8 cellular contexts compared by ENCODE assay signal in the genomic region with DNA sequence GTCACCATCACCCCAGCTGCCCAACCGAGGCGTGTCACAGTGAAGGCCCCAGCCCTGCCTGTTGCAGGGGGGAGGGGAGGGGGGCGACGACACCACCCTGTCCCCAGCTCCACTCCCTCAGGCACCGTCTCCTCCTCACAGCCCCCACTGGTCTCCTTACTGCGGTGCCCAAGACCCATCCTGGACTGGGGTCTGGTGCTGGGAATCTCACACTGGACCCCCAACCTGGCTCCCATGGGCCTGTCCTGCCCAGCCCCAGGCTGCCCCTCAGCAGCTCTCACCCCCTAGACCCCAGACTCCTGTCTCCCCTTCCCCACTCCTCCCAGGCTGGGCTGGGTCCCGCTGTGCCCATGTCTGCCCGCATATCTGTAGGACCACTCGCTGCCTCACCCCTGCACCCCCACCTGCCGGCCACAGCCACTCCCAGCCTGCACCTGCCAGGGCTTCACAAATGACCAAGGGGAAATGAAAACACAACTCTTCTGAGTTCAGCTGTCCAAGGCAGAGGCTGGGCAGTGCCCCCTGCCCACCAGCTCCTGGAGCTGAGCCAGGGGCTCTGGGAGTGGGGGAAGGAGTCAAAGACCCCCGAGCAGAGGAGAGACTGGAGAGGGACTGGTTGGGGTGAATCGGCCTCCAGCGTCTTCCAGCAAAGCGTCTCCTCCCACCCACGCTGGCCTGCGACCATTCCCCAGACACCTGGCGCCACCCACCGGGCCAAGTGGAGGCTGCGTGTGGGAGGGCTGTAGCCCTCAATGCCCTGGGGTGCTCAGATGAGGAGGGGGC. TPM values are rescaled to one million over a fixed set of nuclear protein-coding genes. Genes with fewer than 3 reads are reported as not detected.
DNase-seq lines count a peak whose midpoint lies in the region; ATAC-seq and TF ChIP-seq lines count a peak whose summit lies in the region.

No MANE protein-coding gene starts in this region.

- H3K9me3 ChIP-seq in smooth muscle cell (replicated peaks; ENCODE audit: low read depth): no peaks in the 10 kb centered on the region

- peak; percentile 85 for DNase-seq in GM13976 (ENCODE audit: low spot score)
- DNase-seq in OCI-M1 (lab: John Stamatoyannopoulos, UW): peak; percentile 48
- DNase-seq in activated effector memory CD4-positive, alpha-beta T cell treated with anti-CD3 and anti-CD28 coated beads, Interleukin-2, amount 50 U/mL, for 16 hours: peak; percentile 81
- peak; percentile 71 for DNase-seq in Right ventricle myocardium superior
- no peak for DNase-seq in smooth muscle cell (lab: John Stamatoyannopoulos, UW; ENCODE audit: unreplicated experiment)
- DNase-seq in LoVo (ENCODE audit: low spot score): no peak

- no peaks in the 10 kb centered on the region for H4K20me1 ChIP-seq in smooth muscle cell (ENCODE audit: low read depth)

- H3K4me2 ChIP-seq in smooth muscle cell: no peak overlapping the region

- in situ Hi-C loops in GM13976 (cut with MboI; ENCODE audit: low sequenced_read_pairs, unreplicated experiment): loop anchor here (5.0 kb wide), 1 partner anchor 138 kb away; no protein-coding TSS in a partner anchor

- ATAC-seq in Right ventricle myocardium superior (ENCODE audit: poor library complexity): peak; percentile 72
- no peak for ATAC-seq in GM21528 (IDR thresholded peaks at IDR 0.05; ENCODE audit: low FRiP score, unreplicated experiment)

- no peak overlapping the region for H2AFZ ChIP-seq in smooth muscle cell (ENCODE audit: low read depth)

- H3F3A ChIP-seq in smooth muscle cell (ENCODE audit: low read depth): no peaks in the 10 kb centered on the region

- H3K4me3 ChIP-seq in smooth muscle cell: no peak overlapping the region

- no peaks in the 10 kb centered on the region for H3K27me3 ChIP-seq in smooth muscle cell (ENCODE audit: low read depth)

- no peaks in the 10 kb centered on the region for H3K79me2 ChIP-seq in smooth muscle cell (ENCODE audit: low read depth)

- peak; percentile 52 for TF ChIP-seq CTCF in 22Rv1 (IDR thresholded peaks at IDR 0.05)
- TF ChIP-seq CTCF in GM13976 (IDR thresholded peaks at IDR 0.05; ENCODE audit: borderline replicate concordance, control extremely low read depth, extremely low read depth, insufficient read depth, missing control alignments): peak; percentile 78
- peak; percentile 37 for TF ChIP-seq CTCF in smooth muscle cell (IDR thresholded peaks at IDR 0.05; ENCODE audit: borderline replicate concordance, insufficient read depth, poor library complexity, severe bottlenecking)

- H3K4me1 ChIP-seq in smooth muscle cell (ENCODE audit: low read depth): no peaks in the 10 kb centered on the region

- no peaks in the 10 kb centered on the region for H3K36me3 ChIP-seq in smooth muscle cell (ENCODE audit: low read depth)

- 50% methylated on average over 19 of the region's 19 CpGs for WGBS in smooth muscle cell (ENCODE audit: low lambda C conversion rate)

- H3K27ac ChIP-seq in 22Rv1 (no peak overlapping the region), smooth muscle cell (ENCODE audit: low read depth) (no peak overlapping the region)

- intact Hi-C loops in Right ventricle myocardium superior (cut with DNase I): loop anchor here (2.0 kb wide), 1 partner anchor 141 kb away; no protein-coding TSS in a partner anchor

- no peak overlapping the region for H3K9ac ChIP-seq in smooth muscle cell (ENCODE audit: low read depth)

RNA-seq across cellular contexts. Expression of gene EGFL7, which starts 32.6 kb away (rescaled TPM):
- total RNA-seq in Right ventricle myocardium superior (61.5 TPM), smooth muscle cell (60.3 and 61.8 TPM in 2 replicates)
- polyA plus RNA-seq in smooth muscle cell: 196 and 239 TPM in 2 replicates

RNA-seq across cellular contexts. Expression of gene AGPAT2, which starts 57.2 kb away (rescaled TPM):
- total RNA-seq in Right ventricle myocardium superior (48.6 TPM), smooth muscle cell (42.9 and 48.6 TPM in 2 replicates)
- 105 and 122 TPM in 2 replicates for polyA plus RNA-seq in smooth muscle cell

Comparison
In these comparisons a context has a peak if more than half of its experiments do, and no peak if none do; other contexts are left out.
1. DNase-seq: peak in GM13976 (single experiment), OCI-M1 (single experiment), activated effector memory CD4-positive, alpha-beta T cell treated with anti-CD3 and anti-CD28 coated beads, Interleukin-2, amount 50 U/mL, for 16 hours (single experiment) and Right ventricle myocardium superior (single experiment); none in smooth muscle cell (single experiment) and LoVo (single experiment).
2. Peak in every context shown above with its lines, with median percentiles within 50 percentile points of each other: CTCF ChIP-seq.